In genomic region chr10:106360870-106361269, GRCh38 we compare ENCODE assay signal across 19 cellular contexts.
A peak's percentile ranks its signal among the peaks of the same experiment; 100 is the strongest.
DNase-seq lines count a peak whose midpoint lies in the region; ATAC-seq, FAIRE-seq and TF ChIP-seq lines count a peak whose summit lies in the region.
"Had no signal": no experiment of that assay in that cellular context is flagged by ENCODE, and none has a peak within 500 bp of the region (broad histone marks: within the 10 kb centered on the region; RNA-seq: fewer than 3 reads in every experiment).

No MANE protein-coding gene starts in this region.

- no peak overlapping the region for H3K27ac ChIP-seq in heart left ventricle
- H3K27ac ChIP-seq: SJCRH30, suprapubic skin had no signal

- POLR2A ChIA-PET in HEK293T (lab: Yijun Ruan, JAX), result no interaction called here

- no peaks in the 10 kb centered on the region for H3K36me3 ChIP-seq in heart left ventricle
- H3K36me3 ChIP-seq: SJCRH30, suprapubic skin had no signal

- H3K4me1 ChIP-seq in heart left ventricle, result no peaks in the 10 kb centered on the region
- H3K4me1 ChIP-seq: SJCRH30, suprapubic skin had no signal

- H3K27me3 ChIP-seq in heart left ventricle, result no peaks in the 10 kb centered on the region
- H3K27me3 ChIP-seq: SJCRH30, suprapubic skin had no signal

- CTCF ChIA-PET in HEK293T (lab: Yijun Ruan, JAX), result interaction anchor here (0.5 kb wide), 1 partner anchor 218 kb away, joined by 5 read pairs; no protein-coding TSS in a partner anchor

- peak in 3 of 4 donors; percentile 60 to 94 (median 90) for ATAC-seq in heart left ventricle

- no peaks in the 10 kb centered on the region for H3K9me3 ChIP-seq in heart left ventricle
- H3K9me3 ChIP-seq: SJCRH30, suprapubic skin had no signal

- no peak for DNase-seq in heart left ventricle
- DNase-seq in cardiac septum (ENCODE audit: low spot score), result no peak
- peak; percentile 95 for DNase-seq in amniotic epithelial cell (ENCODE audit: low read depth)
- DNase-seq in foreskin fibroblast, result peak; percentile 86 to 89
- peak; percentile 13 for DNase-seq in urothelium cell line (ENCODE audit: low spot score)
- no peak for DNase-seq in HEK293T (ENCODE audit: extremely low spot score)
- DNase-seq in activated gamma-delta T cell (lab: John Stamatoyannopoulos, UW), result no peak
- DNase-seq in COLO829 (ENCODE audit: low spot score), result no peak
- DNase-seq: activated naive CD4-positive, alpha-beta T cell treated with Interleukin-2 at 50 U/mL for 16 hours; KBM-7; mesendoderm; NCI-H2029 treated with DMSO at 0.1 percent for 48 hours; NCI-H82; occipital lobe; SJCRH30; stimulated activated CD4-positive, alpha-beta T cell treated with anti-CD3 and anti-CD28 coated beads, Interleukin-12 subunit alpha, Interleukin-12 subunit beta, amount 100 ng/mL, for 4 hours had no signal

- FAIRE-seq in urothelium cell line (lab: Jason Lieb, UNC), result no peak
- FAIRE-seq: endothelial cell of umbilical vein, H54 had no signal

- TF ChIP-seq POLR2A in heart left ventricle (IDR thresholded peaks at IDR 0.05), result no peak

- WGBS in heart left ventricle, 4 donors, result 44 to 64% (median 52%) methylated on average over 2 of the region's 2 CpGs

- no peak overlapping the region for H3K4me3 ChIP-seq in heart left ventricle
- H3K4me3 ChIP-seq in foreskin fibroblast (ENCODE audit: low read depth in 1 of 2, low read length in 2 of 2), result no peak overlapping the region
- H3K4me3 ChIP-seq: SJCRH30, suprapubic skin had no signal

- TF ChIP-seq CTCF in heart left ventricle (IDR thresholded peaks at IDR 0.05) (no peak), foreskin fibroblast (IDR thresholded peaks at IDR 0.05; ENCODE audit: low read depth, low read length) (no peak)

- intact Hi-C loops in heart left ventricle (cut with DNase I), result no loop called here
- intact Hi-C loops in cardiac septum (cut with DNase I), result no loop called here

TF ChIP-seq in HEK293T, 16 proteins besides CTCF, POLR2A, EP300 and RAD21:
- TF ChIP-seq PKNOX1 (IDR thresholded peaks at IDR 0.05), result no peak
- TF ChIP-seq ARNT (IDR thresholded peaks at IDR 0.05), result no peak
- no peak for TF ChIP-seq SUZ12 (IDR thresholded peaks at IDR 0.05)
- TF ChIP-seq NFRKB (IDR thresholded peaks at IDR 0.05), result no peak
- TF ChIP-seq L3MBTL2 (conservative IDR thresholded peaks at IDR 0.05), result no peak

Comparison
In these comparisons a context has a peak if more than half of its experiments do, and no peak if none do; other contexts are left out.
1. DNase-seq: peak in amniotic epithelial cell (single experiment), foreskin fibroblast (2 of 2) and urothelium cell line (single experiment); none in heart left ventricle (0 of 5), cardiac septum (single experiment), HEK293T (single experiment), activated gamma-delta T cell (single experiment) and COLO829 (single experiment).